ENCODE assay signal across 8 cellular contexts in the genomic region with DNA sequence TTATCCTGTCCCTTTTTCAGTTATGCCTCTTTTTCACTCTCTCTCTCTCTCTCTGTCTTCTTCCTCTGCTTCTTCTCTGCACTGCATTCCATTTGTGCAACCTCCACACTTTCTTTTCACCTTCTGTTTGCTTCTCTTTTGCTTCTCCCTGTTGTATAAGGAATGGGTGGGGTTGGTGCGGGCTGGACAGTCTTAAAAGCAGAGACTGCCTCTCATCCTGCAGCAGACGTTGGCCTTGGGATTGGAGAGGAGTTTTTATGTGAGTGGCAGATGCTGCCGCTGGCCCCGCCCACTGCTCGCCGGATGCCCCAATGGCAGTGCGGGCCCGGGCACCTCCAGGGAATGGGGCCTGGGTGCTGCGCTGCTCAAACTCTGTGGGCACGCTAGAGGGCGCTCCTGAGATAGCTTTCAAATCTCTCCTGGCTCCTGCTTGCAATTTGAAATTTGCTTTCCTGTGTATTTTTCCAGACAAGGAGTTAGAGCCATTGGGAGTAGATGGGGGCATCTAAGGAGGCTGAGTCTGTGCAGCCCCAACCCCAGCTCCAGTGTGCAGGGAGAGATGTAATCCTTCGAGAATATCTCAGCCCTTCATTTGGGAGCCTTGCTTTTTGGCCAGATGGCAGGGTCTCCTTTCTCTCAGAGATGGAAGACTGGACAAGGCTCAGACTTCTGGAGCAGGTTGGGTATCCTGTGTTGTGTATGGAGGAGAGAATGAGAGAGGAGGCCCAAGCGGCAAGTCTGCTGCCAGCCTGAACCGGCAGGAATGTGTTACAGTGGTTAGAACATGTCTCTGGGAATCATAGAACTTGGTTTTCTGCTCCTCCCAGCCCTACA.
DNase-seq lines count a peak whose midpoint lies in the region; ATAC-seq and TF ChIP-seq lines count a peak whose summit lies in the region.

No MANE protein-coding gene starts in this region.

- H3K4me1 ChIP-seq in lower lobe of right lung = no peaks in the 10 kb centered on the region

- peaks cover 0 to 1% (median 0%) of the 10 kb centered on the region in 3 donors for H3K27me3 Mint-ChIP-seq in CD14-positive monocyte (ENCODE audit: low read depth in 3 of 3)

- peaks cover 19 to 30% of the 10 kb centered on the region in 2 donors for H3K36me3 Mint-ChIP-seq in CD14-positive monocyte

- H3K36me3 ChIP-seq in lower lobe of right lung = no peaks in the 10 kb centered on the region

- DNase-seq in CD14-positive monocyte (ENCODE audit: low spot score) (peak; percentile 71), NCI-H748 treated with DMSO at 0.1 percent for 48 hours (lab: John Stamatoyannopoulos, UW) (peak; percentile 57), dorsolateral prefrontal cortex (peak; percentile 83 to 98 (median 94)), lower lobe of right lung (peak; percentile 84)
- peak; percentile 80 to 85 for DNase-seq in activated CD4-positive, alpha-beta T cell treated with anti-CD3 and anti-CD28 coated beads, Interleukin-2, amount 50 U/mL, for 48 hours
- peak; percentile 14 for DNase-seq in stimulated activated CD8-positive, alpha-beta memory T cell treated with anti-CD3 and anti-CD28 coated beads, Interleukin-12 subunit alpha, Interleukin-12 subunit beta, amount 100 ng/mL, for 4 hours (ENCODE audit: low read depth)

- H3K27ac Mint-ChIP-seq in CD14-positive monocyte = peak overlapping the region in 1 of 7 donors; percentile 65

- H3K9me3 Mint-ChIP-seq in CD14-positive monocyte = no peaks in the 10 kb centered on the region

- ATAC-seq in GM19351 (IDR thresholded peaks at IDR 0.05; ENCODE audit: unreplicated experiment) (peak; percentile 95), HG03469 (IDR thresholded peaks at IDR 0.05; ENCODE audit: unreplicated experiment) (peak; percentile 65), lower lobe of right lung (peak; percentile 93 to 95)

- H3K9me3 ChIP-seq in lower lobe of right lung = no peaks in the 10 kb centered on the region

- H3K4me3 ChIP-seq in dorsolateral prefrontal cortex = peak overlapping the region in 52 of 59 donors; percentile 11 to 57 (median 38)
- no peak overlapping the region for H3K4me3 ChIP-seq in lower lobe of right lung

- H3K27ac ChIP-seq in dorsolateral prefrontal cortex (peak overlapping the region in 56 of 59 donors; percentile 44 to 93 (median 82)), lower lobe of right lung (no peak overlapping the region)

- no peak overlapping the region for H3K4me3 Mint-ChIP-seq in CD14-positive monocyte

- intact Hi-C loops in CD14-positive monocyte (cut with micrococcal nuclease) = loop anchor here in 1 of 2 donors (5.0 kb wide), 1 partner anchor 41 kb away; no protein-coding TSS in a partner anchor
- intact Hi-C loops in dorsolateral prefrontal cortex (cut with DNase I) = loop anchor here (1.0 to 5.0 kb wide), 4 partner anchors 44 to 66 kb away; no protein-coding TSS in a partner anchor
- intact Hi-C loops in lower lobe of right lung (cut with DNase I) = no loop called here

- TF ChIP-seq CTCF in CD14-positive monocyte (IDR thresholded peaks at IDR 0.05) (peak; percentile 93), dorsolateral prefrontal cortex (IDR thresholded peaks at IDR 0.05 in 54 of 56, conservative IDR thresholded peaks at IDR 0.05 in 2 of 56; ENCODE audit: low read depth in 1 of 56, partially characterized antibody in 56 of 56) (peak; percentile 78 to 98 (median 94)), lower lobe of right lung (IDR thresholded peaks at IDR 0.05) (peak; percentile 86)

- no peaks in the 10 kb centered on the region for H3K27me3 ChIP-seq in dorsolateral prefrontal cortex
- H3K27me3 ChIP-seq in lower lobe of right lung (ENCODE audit: low read depth) = no peaks in the 10 kb centered on the region

- H3K4me1 Mint-ChIP-seq in CD14-positive monocyte = peaks cover 4% of the 10 kb centered on the region

Comparison
In these comparisons a context has a peak if more than half of its experiments do, and no peak if none do; other contexts are left out.
1. DNase-seq: peak in every context shown above with its lines; median percentile 94 in dorsolateral prefrontal cortex; 84 in lower lobe of right lung; 82 in activated CD4-positive, alpha-beta T cell treated with anti-CD3 and anti-CD28 coated beads, Interleukin-2, amount 50 U/mL, for 48 hours; 71 in CD14-positive monocyte; 57 in NCI-H748 treated with DMSO at 0.1 percent for 48 hours; 14 in stimulated activated CD8-positive, alpha-beta memory T cell treated with anti-CD3 and anti-CD28 coated beads, Interleukin-12 subunit alpha, Interleukin-12 subunit beta, amount 100 ng/mL, for 4 hours.